ENCODE assay signal across 1 cellular context in the genomic region with DNA sequence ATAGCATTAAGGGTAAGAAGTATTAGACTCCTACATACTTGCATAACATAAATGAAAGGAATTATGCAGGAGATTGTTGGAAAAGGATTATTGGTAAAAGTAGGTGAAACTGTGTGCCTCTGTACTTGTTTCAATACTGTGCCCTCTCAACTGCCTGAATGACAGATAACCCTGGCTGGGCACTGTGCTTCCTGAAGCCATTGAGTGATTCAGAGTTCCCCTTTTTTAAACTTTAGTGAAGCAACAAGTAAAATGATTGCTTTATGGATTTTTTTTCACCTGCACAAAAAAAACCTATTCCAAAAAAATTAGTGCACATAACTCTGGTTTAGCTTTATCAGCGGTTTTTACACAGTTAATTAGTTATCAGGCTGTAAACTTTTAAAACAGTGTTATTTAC.
TF ChIP-seq lines count a peak whose summit lies in the region.

No MANE protein-coding gene starts in this region.

TF ChIP-seq in GM12878, 131 proteins besides CTCF, POLR2A, EP300 and RAD21 (continued from another document):
- TF ChIP-seq, protein P1, sequence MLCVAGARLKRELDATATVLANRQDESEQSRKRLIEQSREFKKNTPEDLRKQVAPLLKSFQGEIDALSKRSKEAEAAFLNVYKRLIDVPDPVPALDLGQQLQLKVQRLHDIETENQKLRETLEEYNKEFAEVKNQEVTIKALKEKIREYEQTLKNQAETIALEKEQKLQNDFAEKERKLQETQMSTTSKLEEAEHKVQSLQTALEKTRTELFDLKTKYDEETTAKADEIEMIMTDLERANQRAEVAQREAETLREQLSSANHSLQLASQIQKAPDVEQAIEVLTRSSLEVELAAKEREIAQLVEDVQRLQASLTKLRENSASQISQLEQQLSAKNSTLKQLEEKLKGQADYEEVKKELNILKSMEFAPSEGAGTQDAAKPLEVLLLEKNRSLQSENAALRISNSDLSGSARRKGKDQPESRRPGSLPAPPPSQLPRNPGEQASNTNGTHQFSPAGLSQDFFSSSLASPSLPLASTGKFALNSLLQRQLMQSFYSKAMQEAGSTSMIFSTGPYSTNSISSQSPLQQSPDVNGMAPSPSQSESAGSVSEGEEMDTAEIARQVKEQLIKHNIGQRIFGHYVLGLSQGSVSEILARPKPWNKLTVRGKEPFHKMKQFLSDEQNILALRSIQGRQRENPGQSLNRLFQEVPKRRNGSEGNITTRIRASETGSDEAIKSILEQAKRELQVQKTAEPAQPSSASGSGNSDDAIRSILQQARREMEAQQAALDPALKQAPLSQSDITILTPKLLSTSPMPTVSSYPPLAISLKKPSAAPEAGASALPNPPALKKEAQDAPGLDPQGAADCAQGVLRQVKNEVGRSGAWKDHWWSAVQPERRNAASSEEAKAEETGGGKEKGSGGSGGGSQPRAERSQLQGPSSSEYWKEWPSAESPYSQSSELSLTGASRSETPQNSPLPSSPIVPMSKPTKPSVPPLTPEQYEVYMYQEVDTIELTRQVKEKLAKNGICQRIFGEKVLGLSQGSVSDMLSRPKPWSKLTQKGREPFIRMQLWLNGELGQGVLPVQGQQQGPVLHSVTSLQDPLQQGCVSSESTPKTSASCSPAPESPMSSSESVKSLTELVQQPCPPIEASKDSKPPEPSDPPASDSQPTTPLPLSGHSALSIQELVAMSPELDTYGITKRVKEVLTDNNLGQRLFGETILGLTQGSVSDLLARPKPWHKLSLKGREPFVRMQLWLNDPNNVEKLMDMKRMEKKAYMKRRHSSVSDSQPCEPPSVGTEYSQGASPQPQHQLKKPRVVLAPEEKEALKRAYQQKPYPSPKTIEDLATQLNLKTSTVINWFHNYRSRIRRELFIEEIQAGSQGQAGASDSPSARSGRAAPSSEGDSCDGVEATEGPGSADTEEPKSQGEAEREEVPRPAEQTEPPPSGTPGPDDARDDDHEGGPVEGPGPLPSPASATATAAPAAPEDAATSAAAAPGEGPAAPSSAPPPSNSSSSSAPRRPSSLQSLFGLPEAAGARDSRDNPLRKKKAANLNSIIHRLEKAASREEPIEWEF (IDR thresholded peaks at IDR 0.05; ENCODE audit: insufficient replicate concordance, low read depth, low read length), result no peak
- no peak for TF ChIP-seq STAT3 (IDR thresholded peaks at IDR 0.05; ENCODE audit: low read depth, low read length)
- no peak for TF ChIP-seq HCFC1 (IDR thresholded peaks at IDR 0.05; ENCODE audit: low read length)
- no peak for TF ChIP-seq CREM (IDR thresholded peaks at IDR 0.05; ENCODE audit: low read depth)
- TF ChIP-seq NRF1 (conservative IDR thresholded peaks at IDR 0.05; ENCODE audit: low read depth, low read length), result no peak
- no peak for TF ChIP-seq BHLHE40 (IDR thresholded peaks at IDR 0.05; ENCODE audit: borderline replicate concordance in 1 of 2, low read depth in 2 of 2, low read length in 1 of 2)
- no peak for TF ChIP-seq CHD4 (IDR thresholded peaks at IDR 0.05)
- no peak for TF ChIP-seq CHD1 (IDR thresholded peaks at IDR 0.05; ENCODE audit: low read depth, low read length)
- no peak for TF ChIP-seq CBFB (IDR thresholded peaks at IDR 0.05; ENCODE audit: low read depth)
- TF ChIP-seq MTA3 (IDR thresholded peaks at IDR 0.05; ENCODE audit: borderline replicate concordance, low read length), result no peak
- TF ChIP-seq, protein P2, sequence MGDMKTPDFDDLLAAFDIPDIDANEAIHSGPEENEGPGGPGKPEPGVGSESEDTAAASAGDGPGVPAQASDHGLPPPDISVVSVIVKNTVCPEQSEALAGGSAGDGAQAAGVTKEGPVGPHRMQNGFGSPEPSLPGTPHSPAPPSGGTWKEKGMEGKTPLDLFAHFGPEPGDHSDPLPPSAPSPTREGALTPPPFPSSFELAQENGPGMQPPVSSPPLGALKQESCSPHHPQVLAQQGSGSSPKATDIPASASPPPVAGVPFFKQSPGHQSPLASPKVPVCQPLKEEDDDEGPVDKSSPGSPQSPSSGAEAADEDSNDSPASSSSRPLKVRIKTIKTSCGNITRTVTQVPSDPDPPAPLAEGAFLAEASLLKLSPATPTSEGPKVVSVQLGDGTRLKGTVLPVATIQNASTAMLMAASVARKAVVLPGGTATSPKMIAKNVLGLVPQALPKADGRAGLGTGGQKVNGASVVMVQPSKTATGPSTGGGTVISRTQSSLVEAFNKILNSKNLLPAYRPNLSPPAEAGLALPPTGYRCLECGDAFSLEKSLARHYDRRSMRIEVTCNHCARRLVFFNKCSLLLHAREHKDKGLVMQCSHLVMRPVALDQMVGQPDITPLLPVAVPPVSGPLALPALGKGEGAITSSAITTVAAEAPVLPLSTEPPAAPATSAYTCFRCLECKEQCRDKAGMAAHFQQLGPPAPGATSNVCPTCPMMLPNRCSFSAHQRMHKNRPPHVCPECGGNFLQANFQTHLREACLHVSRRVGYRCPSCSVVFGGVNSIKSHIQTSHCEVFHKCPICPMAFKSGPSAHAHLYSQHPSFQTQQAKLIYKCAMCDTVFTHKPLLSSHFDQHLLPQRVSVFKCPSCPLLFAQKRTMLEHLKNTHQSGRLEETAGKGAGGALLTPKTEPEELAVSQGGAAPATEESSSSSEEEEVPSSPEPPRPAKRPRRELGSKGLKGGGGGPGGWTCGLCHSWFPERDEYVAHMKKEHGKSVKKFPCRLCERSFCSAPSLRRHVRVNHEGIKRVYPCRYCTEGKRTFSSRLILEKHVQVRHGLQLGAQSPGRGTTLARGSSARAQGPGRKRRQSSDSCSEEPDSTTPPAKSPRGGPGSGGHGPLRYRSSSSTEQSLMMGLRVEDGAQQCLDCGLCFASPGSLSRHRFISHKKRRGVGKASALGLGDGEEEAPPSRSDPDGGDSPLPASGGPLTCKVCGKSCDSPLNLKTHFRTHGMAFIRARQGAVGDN (IDR thresholded peaks at IDR 0.05), result no peak
